In genomic region chr5:80372780-80373179, GRCh38 we compare ENCODE assay signal across 26 cellular contexts.
"Had no signal": no experiment of that assay in that cellular context is flagged by ENCODE, and none has a peak within 500 bp of the region (broad histone marks: within the 10 kb centered on the region; RNA-seq: fewer than 3 reads in every experiment).

No MANE protein-coding gene starts in this region.

- DNase-seq: activated CD4-positive, alpha-beta memory T cell treated with anti-CD3 and anti-CD28 coated beads for 36 hours; activated CD4-positive, alpha-beta T cell treated with anti-CD3 and anti-CD28 coated beads, Interleukin-2, amount 10 ng/mL, durations not matched to agents 7 days and 5 days; activated CD4-positive, CD25-positive, alpha-beta regulatory T cell; activated CD8-positive, alpha-beta memory T cell treated with anti-CD3 and anti-CD28 coated beads for 24 hours; activated gamma-delta T cell treated with Interleukin-2 at 50 U/mL for 16 hours; activated naive CD4-positive, alpha-beta T cell treated with anti-CD3 and anti-CD28 coated beads, Interleukin-2, amount 10 ng/mL, durations not matched to agents 7 days and 5 days; activated naive CD8-positive, alpha-beta T cell treated with anti-CD3 and anti-CD28 coated beads for 36 hours; activated T-cell treated with anti-CD3 and anti-CD28 coated beads, Interleukin-2, amount 50 U/mL, for 4 hours; adrenal gland; aorta; central memory CD4-positive, alpha-beta T cell; MG63; MV-4-11; NCI-H1092 treated with DMSO at 0.1 percent for 48 hours; NCI-H1436; NCI-H1694 treated with DMSO at 0.1 percent for 48 hours; NCI-H2029 treated with DMSO at 0.1 percent for 48 hours; NCI-H345; NCI-H510A; NCI-H526 treated with DMSO at 0.1 percent for 48 hours; NCI-H82; PC-9; SK-N-SH; T-helper 1 cell had no signal

- H3K27ac ChIP-seq: adrenal gland, breast epithelium, PC-9, VCaP had no signal
